Comparison of ENCODE assay signal across 9 cellular contexts in genomic region chr5:81233080-81233634, GRCh38.
DNase-seq lines count a peak whose midpoint lies in the region; ATAC-seq and TF ChIP-seq lines count a peak whose summit lies in the region.
"Had no signal": no experiment of that assay in that cellular context is flagged by ENCODE, and none has a peak within 500 bp of the region (broad histone marks: within the 10 kb centered on the region; RNA-seq: fewer than 3 reads in every experiment).

Gene CKMT2 (plus strand): TSS chr5:81233322. CDS start chr5:81251133, 17,811 bp downstream.

- no peaks in the 10 kb centered on the region for H3K27me3 ChIP-seq in muscle layer of duodenum (ENCODE audit: low read depth, low read length)

- H3K4me1 ChIP-seq in muscle layer of duodenum (ENCODE audit: control insufficient read depth in 1 of 2, insufficient read depth in 2 of 2, low read length in 2 of 2) = peaks cover 0 to 27% of the 10 kb centered on the region in 2 donors

- H3K27ac ChIP-seq in muscle layer of duodenum (ENCODE audit: low read length) = no peak within 1 kb of the TSS

- DNase-seq in AG08396 (ENCODE audit: low spot score) = peak; percentile 59
- peak; percentile 58 for DNase-seq in SW480 (ENCODE audit: low spot score)
- DNase-seq in foreskin fibroblast = peak; percentile 41 to 69
- no peak for DNase-seq in NCI-H82 treated with DMSO at 0.1 percent for 48 hours (lab: John Stamatoyannopoulos, UW; ENCODE audit: unreplicated experiment)
- DNase-seq in NCI-H1105 treated with DMSO at 0.1 percent for 48 hours (lab: John Stamatoyannopoulos, UW) = no peak
- DNase-seq: activated naive CD4-positive, alpha-beta T cell treated with Interleukin-2 at 50 U/mL for 16 hours had no signal

- no peak for TF ChIP-seq CTCF in foreskin fibroblast (IDR thresholded peaks at IDR 0.05; ENCODE audit: low read depth, low read length)

- no peak for ATAC-seq in GM21723 (IDR thresholded peaks at IDR 0.05; ENCODE audit: unreplicated experiment)
- no peak for ATAC-seq in GM18520 (IDR thresholded peaks at IDR 0.05; ENCODE audit: unreplicated experiment)

- peak within 1 kb of the TSS in 1 of 2 donors; percentile 5 for H3K4me3 ChIP-seq in foreskin fibroblast (ENCODE audit: low read depth in 1 of 2, low read length in 2 of 2)
- peak within 1 kb of the TSS; percentile 49 to 59 for H3K4me3 ChIP-seq in muscle layer of duodenum (ENCODE audit: low read depth in 1 of 2, low read length in 2 of 2)

- no peaks in the 10 kb centered on the region for H3K36me3 ChIP-seq in muscle layer of duodenum (ENCODE audit: control insufficient read depth in 1 of 2, insufficient read depth in 2 of 2, low read length in 2 of 2)

- no peaks in the 10 kb centered on the region for H3K9me3 ChIP-seq in muscle layer of duodenum (ENCODE audit: control insufficient read depth in 1 of 2, low read length in 2 of 2)

Comparison
In these comparisons a context has a peak if more than half of its experiments do, and no peak if none do; other contexts are left out.
1. DNase-seq: peak in AG08396 (single experiment), SW480 (single experiment) and foreskin fibroblast (2 of 2); none in NCI-H82 treated with DMSO at 0.1 percent for 48 hours (single experiment) and NCI-H1105 treated with DMSO at 0.1 percent for 48 hours (single experiment).